In the genomic region with DNA sequence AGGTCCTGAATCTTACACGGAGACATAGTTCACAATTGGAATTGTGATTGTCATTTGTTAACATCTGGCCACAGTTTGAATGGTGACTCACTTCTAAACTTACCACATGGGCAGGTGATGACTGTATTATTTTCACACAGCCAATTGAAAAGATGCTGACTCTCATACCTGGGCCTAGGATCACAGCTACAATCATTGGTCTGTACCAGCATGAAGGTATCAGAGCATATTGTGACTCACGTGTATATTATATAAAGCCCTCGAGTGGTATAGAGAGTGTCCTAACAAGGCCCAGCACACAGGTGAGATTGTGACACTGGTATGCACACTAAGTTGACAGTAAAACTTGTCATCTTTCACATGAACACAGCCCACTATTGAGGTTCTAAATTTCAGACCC, we compare ENCODE assay signal across 24 cellular contexts. TPM values are rescaled to one million over a fixed set of nuclear protein-coding genes. Genes with fewer than 3 reads are reported as not detected.
A peak's percentile ranks its signal among the peaks of the same experiment; 100 is the strongest.
DNase-seq lines count a peak whose midpoint lies in the region; ATAC-seq, FAIRE-seq and TF ChIP-seq lines count a peak whose summit lies in the region.
"Had no signal": no experiment of that assay in that cellular context is flagged by ENCODE, and none has a peak within 500 bp of the region (broad histone marks: within the 10 kb centered on the region; RNA-seq: fewer than 3 reads in every experiment).

No MANE protein-coding gene starts in this region.

- H2AFZ ChIP-seq in HepG2 (ENCODE audit: low read length) = peak overlapping the region; percentile 1
- H2AFZ ChIP-seq: GM23248 had no signal

- H3K79me2 ChIP-seq in HepG2 (ENCODE audit: insufficient read depth, low read length) = no peaks in the 10 kb centered on the region

- H3K27ac ChIP-seq in HepG2 (ENCODE audit: extremely low read length, insufficient read depth, low read length) (no peak overlapping the region), right lobe of liver (no peak overlapping the region)
- H3K27ac ChIP-seq: GM23248, SJCRH30 had no signal

- no peak for FAIRE-seq in HepG2 (lab: Jason Lieb, UNC)
- FAIRE-seq: GM18507, K562 had no signal

- H3K36me3 ChIP-seq in HepG2 (replicated peaks in 1 of 2; ENCODE audit: control insufficient read depth in 1 of 2, insufficient read depth in 2 of 2, low read length in 2 of 2) (no peaks in the 10 kb centered on the region), right lobe of liver (no peaks in the 10 kb centered on the region)
- H3K36me3 ChIP-seq: BE2C, SJCRH30 had no signal

- no peak overlapping the region for H3K4me2 ChIP-seq in HepG2 (ENCODE audit: low read depth, low read length)

- no peak for DNase-seq in activated CD4-positive, CD25-positive, alpha-beta regulatory T cell (lab: John Stamatoyannopoulos, UW)
- no peak for DNase-seq in HepG2 (ENCODE audit: low spot score)
- DNase-seq in right lobe of liver = no peak
- peak; percentile 35 for DNase-seq in kidney tubule cell (ENCODE audit: low spot score)
- DNase-seq in ureter (ENCODE audit: low spot score) = peak; percentile 1
- no peak for DNase-seq in SW 1271 (lab: John Stamatoyannopoulos, UW)
- no peak for DNase-seq in C1 segment of cervical spinal cord (lab: John Stamatoyannopoulos, UW)
- DNase-seq: 8988T; ACHN; BE2C; DMS153; GM23248; H7; MM.1S; NCI-H2029 treated with DMSO at 0.1 percent for 48 hours; NCI-H446 treated with DMSO at 0.1 percent for 48 hours; NCI-H526; NCI-H82; NK-92 treated with Interleukin-12 subunit alpha and Interleukin-12 subunit beta, amount 100 ng/mL, for 24 hours; PC-3; SJCRH30 had no signal

- POLR2A ChIA-PET in HepG2 (lab: Yijun Ruan, JAX) = no interaction called here

- in situ Hi-C loops in HepG2 (cut with HindIII; ENCODE audit: extremely low pct_ligation_motif_present, low pct_unique_long_range_greater_than_20kb) = no loop called here

- H4K20me1 ChIP-seq in HepG2 (ENCODE audit: insufficient read depth, low read length) = no peaks in the 10 kb centered on the region

- no TSS peak for BruUV-seq in HepG2 (replicated peaks; lab: Mats Ljungman, UMichigan)

- no peak for TF ChIP-seq EP300 in HepG2 (IDR thresholded peaks at IDR 0.05; ENCODE audit: low read depth in 2 of 2, low read length in 2 of 2)
- no peak for TF ChIP-seq EP300 in HepG2 (CRISPR knock-in tag; IDR thresholded peaks at IDR 0.05; ENCODE audit: borderline replicate concordance)

- no peaks in the 10 kb centered on the region for H3K27me3 ChIP-seq in HepG2 (ENCODE audit: control insufficient read depth in 1 of 2, insufficient read depth in 2 of 2, low read length in 2 of 2)
- no peaks in the 10 kb centered on the region for H3K27me3 ChIP-seq in right lobe of liver
- H3K27me3 ChIP-seq: BE2C, SJCRH30 had no signal

- ATAC-seq in activated CD4-positive, CD25-positive, alpha-beta regulatory T cell treated with anti-CD3 and anti-CD28 coated beads, Interleukin-2, amount 50 U/mL, for 24 hours = peak; percentile 38 to 51
- ATAC-seq in HepG2 = no peak
- ATAC-seq in right lobe of liver = no peak
- ATAC-seq: K562, PC-3 had no signal

- TF ChIP-seq POLR2A in HepG2 (IDR thresholded peaks at IDR 0.05; ENCODE audit: insufficient read depth in 1 of 2, low read depth in 2 of 2, low read length in 2 of 2) = no peak
- TF ChIP-seq POLR2A in right lobe of liver (IDR thresholded peaks at IDR 0.05) = no peak

- CTCF ChIA-PET in HepG2 (lab: Yijun Ruan, JAX; ENCODE audit: low intra/inter-chr PET ratio, low total read pairs) = no interaction called here

- TF ChIP-seq RAD21 in HepG2 (CRISPR knock-in tag; IDR thresholded peaks at IDR 0.05) = no peak

- no peak for TF ChIP-seq CTCF in HepG2 (CRISPR knock-in tag; IDR thresholded peaks at IDR 0.05)
- no peak for TF ChIP-seq CTCF in right lobe of liver (IDR thresholded peaks at IDR 0.05)

- H3K9ac ChIP-seq in HepG2 (ENCODE audit: insufficient read depth, low read depth, low read length) = no peak overlapping the region
- H3K9ac ChIP-seq: GM23248 had no signal

- 7% methylated on average over 3 of the region's 3 CpGs for WGBS in HepG2 (ENCODE audit: low lambda C conversion rate)
- WGBS in right lobe of liver (ENCODE audit: insufficient coverage, low coverage, low lambda C conversion rate, missing lambda C conversion rate) = 80% methylated on average over 3 of the region's 3 CpGs

- no peaks in the 10 kb centered on the region for H3K9me3 ChIP-seq in HepG2 (ENCODE audit: low read length)
- H3K9me3 ChIP-seq in right lobe of liver = no peaks in the 10 kb centered on the region
- H3K9me3 ChIP-seq: BE2C, SJCRH30 had no signal

- H3K4me3 ChIP-seq in HepG2 (replicated peaks in 1 of 3; ENCODE audit: insufficient read depth in 1 of 3, low read depth in 2 of 3, low read length in 3 of 3) = no peak overlapping the region
- no peak overlapping the region for H3K4me3 ChIP-seq in right lobe of liver
- H3K4me3 ChIP-seq: GM23248, K562, SJCRH30 had no signal

- peaks cover 12% of the 10 kb centered on the region; the same call in 1 of the 2 replicates for H3K4me1 ChIP-seq in HepG2 (ENCODE audit: insufficient read depth, low read length)
- H3K4me1 ChIP-seq in right lobe of liver = no peaks in the 10 kb centered on the region
- H3K4me1 ChIP-seq: BE2C, SJCRH30 had no signal

- intact Hi-C loops in HepG2 (cut with micrococcal nuclease; ENCODE audit: unreplicated experiment) (no loop called here), right lobe of liver (cut with DNase I) (no loop called here)

TF ChIP-seq in HepG2, 621 proteins besides CTCF, POLR2A, EP300 and RAD21:
- TF ChIP-seq PHF21A (CRISPR knock-in tag; IDR thresholded peaks at IDR 0.05) = no peak
- TF ChIP-seq CREB1 (IDR thresholded peaks at IDR 0.05) = peak; percentile 6; the same call in 1 of the 2 replicates
- TF ChIP-seq CREB1 (CRISPR knock-in tag; IDR thresholded peaks at IDR 0.05) = no peak
TF ChIP-seq in HepG2: peak in this region for 1.

RNA-seq across cellular contexts. Expression of gene ZNF107, which starts 9.4 kb away (rescaled TPM):
- total RNA-seq in HepG2 (2016; rRNA removed; fragmentation: Illumina TruSeq; extraction: Trizol) = 5.4 and 9.4 TPM in 2 replicates
- total RNA-seq in HepG2 (2016; cell fraction: cytosol; rRNA removed; fragmentation: Illumina TruSeq; extraction: Trizol; ENCODE audit: low read depth) = 0.44 and 0.61 TPM in 2 replicates
- total RNA-seq in HepG2 (2016; cell fraction: insoluble cytoplasmic fraction; rRNA removed; fragmentation: Illumina TruSeq; extraction: Trizol) = 5.3 and 9.7 TPM in 2 replicates
- total RNA-seq in HepG2 (2016; cell fraction: membrane; rRNA removed; fragmentation: Illumina TruSeq; extraction: Trizol) = 1.9 and 2.0 TPM in 2 replicates
- total RNA-seq in HepG2 (2016; cell fraction: nucleus; rRNA removed; fragmentation: Illumina TruSeq; extraction: Trizol) = 11.3 and 12.4 TPM in 2 replicates
- polyA plus RNA-seq in HepG2 (2011; rRNA removed) = 1.6 and 2.5 TPM in 2 replicates
- 0.96 and 1.1 TPM in 2 replicates for polyA plus RNA-seq in HepG2 (2011; cell fraction: cytosol; rRNA removed)
- 3.7 and 4.7 TPM in 2 replicates for polyA plus RNA-seq in HepG2 (2011; cell fraction: nucleus; rRNA removed)
- polyA plus RNA-seq in HepG2 (2012) = 1.6 and 1.9 TPM in 2 replicates
- 0.19 and 0.23 TPM in 2 replicates for polyA plus RNA-seq in HepG2 (2016; cell fraction: cytosol; fragmentation: Illumina TruSeq; extraction: Trizol; ENCODE audit: low read depth)
- polyA plus RNA-seq in HepG2 (2016; cell fraction: insoluble cytoplasmic fraction; fragmentation: Illumina TruSeq; extraction: Trizol; ENCODE audit: low read depth) = 7.7 and 8.6 TPM in 2 replicates
- 0.73 and 0.80 TPM in 2 replicates for polyA plus RNA-seq in HepG2 (2016; cell fraction: membrane; fragmentation: Illumina TruSeq; extraction: Trizol; ENCODE audit: low read depth)
- polyA plus RNA-seq in HepG2 (2016; cell fraction: nucleus; fragmentation: Illumina TruSeq; extraction: Trizol; ENCODE audit: insufficient read depth, low read depth) = 23.0 and 26.1 TPM in 2 replicates
- 1.4 TPM in 2 replicates for polyA minus RNA-seq in HepG2 (2011; rRNA and poly(A)+ RNA removed; ENCODE audit: low replicate concordance)
- polyA minus RNA-seq in HepG2 (2011; cell fraction: cytosol; rRNA and poly(A)+ RNA removed) = 2.6 and 2.9 TPM in 2 replicates
- polyA minus RNA-seq in HepG2 (2011; cell fraction: nucleus; rRNA and poly(A)+ RNA removed) = 9.6 and 11.2 TPM in 2 replicates
- 1 to 10 TPM; 1.2 to 2.0 (median 1.6) TPM for total RNA-seq in right lobe of liver
- total RNA-seq in ureter = 13.8 TPM
- total RNA-seq: H7 had no signal

Comparison
In these comparisons a context has a peak if more than half of its experiments do, and no peak if none do; other contexts are left out.
1. ATAC-seq: peak in activated CD4-positive, CD25-positive, alpha-beta regulatory T cell treated with anti-CD3 and anti-CD28 coated beads, Interleukin-2, amount 50 U/mL, for 24 hours (2 of 2); none in HepG2 (single experiment) and right lobe of liver (0 of 4).
2. DNase-seq: peak in kidney tubule cell (single experiment) and ureter (single experiment); none in activated CD4-positive, CD25-positive, alpha-beta regulatory T cell (0 of 4), HepG2 (single experiment), right lobe of liver (0 of 3), SW 1271 (0 of 2) and C1 segment of cervical spinal cord (0 of 14).